Comparison of ENCODE assay signal across 8 cellular contexts in the genomic region with DNA sequence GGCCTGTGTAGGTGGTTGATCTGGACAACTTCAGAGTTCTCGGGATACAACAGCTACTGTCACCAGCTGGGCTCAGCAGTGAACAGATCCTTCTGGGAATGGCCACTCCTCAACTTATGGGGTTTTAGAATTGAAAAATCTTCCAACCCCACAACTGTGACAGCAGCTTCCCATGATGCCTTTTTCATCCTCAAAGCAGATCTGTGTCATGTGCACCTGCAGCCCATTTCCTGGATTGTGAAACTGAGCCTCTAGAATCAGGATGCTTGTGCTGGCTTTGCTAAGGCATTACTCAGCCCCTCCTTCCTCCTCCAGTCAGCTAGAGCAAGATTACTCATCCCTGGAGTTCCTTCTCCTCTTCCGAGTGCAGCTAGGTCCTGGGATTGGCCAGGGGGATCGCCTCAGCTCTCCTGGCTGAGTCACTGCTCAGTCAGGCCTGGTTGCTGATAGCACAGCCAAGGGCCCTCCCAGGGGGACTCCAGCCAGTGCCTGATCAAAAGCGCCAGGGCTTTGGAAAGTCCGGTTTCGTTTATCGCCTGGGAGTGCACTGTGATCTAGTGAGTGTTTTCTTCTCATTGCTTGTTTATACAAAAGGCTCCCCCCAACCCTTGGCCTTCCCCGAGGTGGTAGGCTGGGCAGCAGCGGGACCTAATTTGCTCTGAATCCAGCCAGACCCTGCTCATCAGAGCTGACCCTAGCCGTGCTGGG. TPM values are rescaled to one million over a fixed set of nuclear protein-coding genes. Genes with fewer than 3 reads are reported as not detected.
A peak's percentile ranks its signal among the peaks of the same experiment; 100 is the strongest.
DNase-seq lines count a peak whose midpoint lies in the region; ATAC-seq, FAIRE-seq and TF ChIP-seq lines count a peak whose summit lies in the region.

No MANE protein-coding gene starts in this region.

- peak overlapping the region; percentile 54 to 68 for H3K4me3 Mint-ChIP-seq in CD14-positive monocyte

- peak in 1 of 2 experiments; percentile 51; a peak in 3 of 4 replicates for TF ChIP-seq POLR2A in HepG2 (IDR thresholded peaks at IDR 0.05; ENCODE audit: insufficient read depth in 1 of 2, low read depth in 2 of 2, low read length in 2 of 2)

- H3K4me3 ChIP-seq in colonic mucosa (no peak overlapping the region), HepG2 (replicated peaks in 1 of 3; ENCODE audit: insufficient read depth in 1 of 3, low read depth in 2 of 3, low read length in 3 of 3) (peak overlapping the region; percentile 51 to 71 (median 59))

- peaks cover 7 to 18% (median 15%) of the 10 kb centered on the region in 3 donors for H3K27me3 Mint-ChIP-seq in CD14-positive monocyte (ENCODE audit: low read depth in 3 of 3)

- peaks cover 21% of the 10 kb centered on the region for H3K79me2 ChIP-seq in HepG2 (ENCODE audit: insufficient read depth, low read length)

- peak overlapping the region; percentile 87 for H2AFZ ChIP-seq in HepG2 (ENCODE audit: low read length)

- no peaks in the 10 kb centered on the region for H4K20me1 ChIP-seq in HepG2 (ENCODE audit: insufficient read depth, low read length)

- H3K4me2 ChIP-seq in HepG2 (ENCODE audit: low read depth, low read length), result peak overlapping the region; percentile 82

- FAIRE-seq in HepG2 (lab: Jason Lieb, UNC), result peak; percentile 90

- CTCF ChIA-PET in HepG2 (lab: Yijun Ruan, JAX; ENCODE audit: low intra/inter-chr PET ratio, low total read pairs), result interaction anchor here (0.7 to 2.0 kb wide), 3 partner anchors 35 to 55 kb away, joined by 3 to 11 read pairs (median 7); no protein-coding TSS in a partner anchor

- H3K27ac Mint-ChIP-seq in CD14-positive monocyte, result peak overlapping the region; percentile 81 to 93 (median 86)

- TF ChIP-seq CTCF in CD14-positive monocyte (IDR thresholded peaks at IDR 0.05) (no peak), colonic mucosa (IDR thresholded peaks at IDR 0.05) (no peak), HepG2 (CRISPR knock-in tag; IDR thresholded peaks at IDR 0.05) (peak; percentile 41; the same call in 1 of the 2 replicates)

- H3K9me3 Mint-ChIP-seq in CD14-positive monocyte, result peaks cover 0 to 4% (median 0%) of the 10 kb centered on the region in 7 donors

- H3K27me3 ChIP-seq in colonic mucosa, result no peaks in the 10 kb centered on the region
- H3K27me3 ChIP-seq in HepG2 (ENCODE audit: control insufficient read depth in 1 of 2, insufficient read depth in 2 of 2, low read length in 2 of 2), result peaks cover 0 to 5% of the 10 kb centered on the region in 2 experiments; a peak in 2 of 5 replicates

- WGBS in HepG2 (ENCODE audit: low lambda C conversion rate), result 1% methylated on average over 9 of the region's 10 CpGs

- peak overlapping the region; percentile 64 for H3K27ac ChIP-seq in colonic mucosa
- peak overlapping the region; percentile 34 for H3K27ac ChIP-seq in HepG2 (ENCODE audit: extremely low read length, insufficient read depth, low read length)

- TF ChIP-seq EP300 in HepG2 (IDR thresholded peaks at IDR 0.05; ENCODE audit: low read depth in 2 of 2, low read length in 2 of 2) (peak; percentile 50 to 71; a peak in 2 of 4 replicates), HepG2 (CRISPR knock-in tag; IDR thresholded peaks at IDR 0.05; ENCODE audit: borderline replicate concordance) (peak; percentile 65; the same call in 1 of the 2 replicates)

- H3K36me3 Mint-ChIP-seq in CD14-positive monocyte, result peaks cover 0 to 6% of the 10 kb centered on the region in 2 donors

- ATAC-seq in GM19438 (IDR thresholded peaks at IDR 0.05; ENCODE audit: low read depth, unreplicated experiment) (peak; percentile 52), HG03521 (IDR thresholded peaks at IDR 0.05; ENCODE audit: unreplicated experiment) (peak; percentile 43), HepG2 (peak; percentile 79)

- intact Hi-C loops in CD14-positive monocyte (cut with micrococcal nuclease) (loop anchor here (5.0 to 10.0 kb wide), 3 partner anchors 33 to 201 kb away; no protein-coding TSS in a partner anchor), colonic mucosa (cut with DNase I) (loop anchor here (5.0 kb wide), 2 partner anchors 33 to 52 kb away; no protein-coding TSS in a partner anchor), HepG2 (cut with micrococcal nuclease; ENCODE audit: unreplicated experiment) (loop anchor here (10.0 kb wide), 1 partner anchor 1261 kb away; no protein-coding TSS in a partner anchor)

- POLR2A ChIA-PET in HepG2 (lab: Yijun Ruan, JAX), result interaction anchor here (0.5 to 2.5 kb wide), 8 partner anchors 9 to 205 kb away, joined by 3 to 13 read pairs (median 5); no protein-coding TSS in a partner anchor

- BruUV-seq in HepG2 (replicated peaks; lab: Mats Ljungman, UMichigan), result TSS peak; percentile 75

- in situ Hi-C loops in HepG2 (cut with HindIII; ENCODE audit: extremely low pct_ligation_motif_present, low pct_unique_long_range_greater_than_20kb), result loop anchor here (5.0 kb wide), 1 partner anchor 33 kb away; no protein-coding TSS in a partner anchor

- H3K4me1 ChIP-seq in colonic mucosa (peaks cover 16% of the 10 kb centered on the region), HepG2 (ENCODE audit: insufficient read depth, low read length) (peaks cover 74% of the 10 kb centered on the region)

- peak; percentile 98 for DNase-seq in CD14-positive monocyte (ENCODE audit: low spot score)
- DNase-seq in NCI-H526 treated with DMSO at 0.1 percent for 48 hours (lab: John Stamatoyannopoulos, UW), result peak; percentile 79
- peak; percentile 88 for DNase-seq in activated CD4-positive, alpha-beta T cell treated with anti-CD3 and anti-CD28 coated beads for 48 hours
- peak; percentile 96 for DNase-seq in colonic mucosa
- peak; percentile 90 for DNase-seq in HepG2 (ENCODE audit: low spot score)
- peak; percentile 63 to 71 for DNase-seq in stimulated activated CD4-positive, alpha-beta T cell treated with anti-CD3 and anti-CD28 coated beads, Interleukin-2, amount 100 ng/mL, for 48 hours

- H3K9ac ChIP-seq in colonic mucosa (ENCODE audit: low read depth in 2 of 2, low read length in 2 of 2) (peak overlapping the region in 1 of 2 donors; percentile 38), HepG2 (ENCODE audit: insufficient read depth, low read depth, low read length) (peak overlapping the region; percentile 48)

- peaks cover 56% of the 10 kb centered on the region for H3K4me1 Mint-ChIP-seq in CD14-positive monocyte

- TF ChIP-seq RAD21 in HepG2 (CRISPR knock-in tag; IDR thresholded peaks at IDR 0.05), result no peak

- H3K9me3 ChIP-seq in colonic mucosa (no peaks in the 10 kb centered on the region), HepG2 (ENCODE audit: low read length) (no peaks in the 10 kb centered on the region)

- H3K36me3 ChIP-seq in colonic mucosa (no peaks in the 10 kb centered on the region), HepG2 (replicated peaks in 1 of 2; ENCODE audit: control insufficient read depth in 1 of 2, insufficient read depth in 2 of 2, low read length in 2 of 2) (no peaks in the 10 kb centered on the region)

TF ChIP-seq in HepG2, 621 proteins besides CTCF, POLR2A, EP300 and RAD21 (continues in another document):
- TF ChIP-seq, protein P1, sequence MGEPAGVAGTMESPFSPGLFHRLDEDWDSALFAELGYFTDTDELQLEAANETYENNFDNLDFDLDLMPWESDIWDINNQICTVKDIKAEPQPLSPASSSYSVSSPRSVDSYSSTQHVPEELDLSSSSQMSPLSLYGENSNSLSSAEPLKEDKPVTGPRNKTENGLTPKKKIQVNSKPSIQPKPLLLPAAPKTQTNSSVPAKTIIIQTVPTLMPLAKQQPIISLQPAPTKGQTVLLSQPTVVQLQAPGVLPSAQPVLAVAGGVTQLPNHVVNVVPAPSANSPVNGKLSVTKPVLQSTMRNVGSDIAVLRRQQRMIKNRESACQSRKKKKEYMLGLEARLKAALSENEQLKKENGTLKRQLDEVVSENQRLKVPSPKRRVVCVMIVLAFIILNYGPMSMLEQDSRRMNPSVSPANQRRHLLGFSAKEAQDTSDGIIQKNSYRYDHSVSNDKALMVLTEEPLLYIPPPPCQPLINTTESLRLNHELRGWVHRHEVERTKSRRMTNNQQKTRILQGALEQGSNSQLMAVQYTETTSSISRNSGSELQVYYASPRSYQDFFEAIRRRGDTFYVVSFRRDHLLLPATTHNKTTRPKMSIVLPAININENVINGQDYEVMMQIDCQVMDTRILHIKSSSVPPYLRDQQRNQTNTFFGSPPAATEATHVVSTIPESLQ (CRISPR knock-in tag; conservative IDR thresholded peaks at IDR 0.05), result no peak
- TF ChIP-seq ZNF207 (IDR thresholded peaks at IDR 0.05; ENCODE audit: borderline replicate concordance) (no peak), PLRG1 (conservative IDR thresholded peaks at IDR 0.05) (no peak), ZKSCAN5 (CRISPR knock-in tag; IDR thresholded peaks at IDR 0.05) (no peak), TMF1 (CRISPR knock-in tag; IDR thresholded peaks at IDR 0.05; ENCODE audit: low read depth) (no peak), RBAK (CRISPR knock-in tag; IDR thresholded peaks at IDR 0.05) (no peak)
- TF ChIP-seq, protein P2, sequence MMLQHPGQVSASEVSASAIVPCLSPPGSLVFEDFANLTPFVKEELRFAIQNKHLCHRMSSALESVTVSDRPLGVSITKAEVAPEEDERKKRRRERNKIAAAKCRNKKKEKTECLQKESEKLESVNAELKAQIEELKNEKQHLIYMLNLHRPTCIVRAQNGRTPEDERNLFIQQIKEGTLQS (CRISPR knock-in tag; IDR thresholded peaks at IDR 0.05), result peak; percentile 93

RNA-seq across cellular contexts. Expression of a gene that starts 2.4 kb away (rescaled TPM):
- polyA plus RNA-seq in CD14-positive monocyte, result 1 to 10 TPM; 1.8 to 2.7 TPM
- 10 to 100 TPM; 17.3 to 45.7 TPM for total RNA-seq in colonic mucosa
- 6.6 and 9.7 TPM in 2 replicates for total RNA-seq in HepG2 (2016; rRNA removed; fragmentation: Illumina TruSeq; extraction: Trizol)
- total RNA-seq in HepG2 (2016; cell fraction: cytosol; rRNA removed; fragmentation: Illumina TruSeq; extraction: Trizol; ENCODE audit: low read depth), result 7.3 TPM in 2 replicates
- 6.5 and 9.8 TPM in 2 replicates for total RNA-seq in HepG2 (2016; cell fraction: insoluble cytoplasmic fraction; rRNA removed; fragmentation: Illumina TruSeq; extraction: Trizol)
- total RNA-seq in HepG2 (2016; cell fraction: membrane; rRNA removed; fragmentation: Illumina TruSeq; extraction: Trizol), result 2.9 and 3.2 TPM in 2 replicates
- 12.8 and 16.9 TPM in 2 replicates for total RNA-seq in HepG2 (2016; cell fraction: nucleus; rRNA removed; fragmentation: Illumina TruSeq; extraction: Trizol)
- 19.4 and 23.4 TPM in 2 replicates for polyA plus RNA-seq in HepG2 (2011; rRNA removed)
- 8.3 and 10.4 TPM in 2 replicates for polyA plus RNA-seq in HepG2 (2011; cell fraction: cytosol; rRNA removed)
- polyA plus RNA-seq in HepG2 (2011; cell fraction: nucleus; rRNA removed), result 25.2 and 33.5 TPM in 2 replicates
- 11.7 and 14.4 TPM in 2 replicates for polyA plus RNA-seq in HepG2 (2012)
- 0.68 and 1.0 TPM in 2 replicates for polyA plus RNA-seq in HepG2 (2016; cell fraction: cytosol; fragmentation: Illumina TruSeq; extraction: Trizol; ENCODE audit: low read depth)
- 5.6 and 6.7 TPM in 2 replicates for polyA plus RNA-seq in HepG2 (2016; cell fraction: insoluble cytoplasmic fraction; fragmentation: Illumina TruSeq; extraction: Trizol; ENCODE audit: low read depth)
- polyA plus RNA-seq in HepG2 (2016; cell fraction: membrane; fragmentation: Illumina TruSeq; extraction: Trizol; ENCODE audit: low read depth), result 1.1 and 1.5 TPM in 2 replicates
- 28.2 and 32.3 TPM in 2 replicates for polyA plus RNA-seq in HepG2 (2016; cell fraction: nucleus; fragmentation: Illumina TruSeq; extraction: Trizol; ENCODE audit: insufficient read depth, low read depth)
- polyA minus RNA-seq in HepG2 (2011; rRNA and poly(A)+ RNA removed; ENCODE audit: low replicate concordance), result 10.2 and 31.2 TPM in 2 replicates
- polyA minus RNA-seq in HepG2 (2011; cell fraction: cytosol; rRNA and poly(A)+ RNA removed), result 5.0 and 9.9 TPM in 2 replicates
- polyA minus RNA-seq in HepG2 (2011; cell fraction: nucleus; rRNA and poly(A)+ RNA removed), result 33.9 and 53.5 TPM in 2 replicates
